Comparison of ENCODE assay signal across 6 cellular contexts in the genomic region with DNA sequence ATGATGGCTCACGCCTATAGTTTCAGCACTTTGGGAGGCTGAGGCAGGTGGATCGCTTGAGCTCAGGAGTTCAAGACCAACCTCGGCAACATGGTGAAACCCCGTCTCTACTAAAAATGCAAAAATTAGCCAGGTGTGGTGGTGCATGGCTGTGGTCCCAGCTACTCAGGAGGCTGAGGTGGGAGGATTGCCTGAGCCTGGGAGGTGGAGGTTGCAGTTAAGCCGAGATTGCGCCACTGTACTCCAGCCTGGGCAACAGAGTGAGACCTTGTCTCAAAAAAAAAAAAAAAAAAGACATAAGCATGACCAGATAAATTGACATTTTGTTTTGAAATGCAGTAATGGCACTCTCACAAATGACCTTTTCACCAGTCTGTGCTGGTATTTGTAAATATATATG.
DNase-seq lines count a peak whose midpoint lies in the region; ATAC-seq and TF ChIP-seq lines count a peak whose summit lies in the region.
"Not testable (repeated sequence)": the region's sequence is repeated elsewhere in the genome, so short reads cannot be mapped to it uniquely, and the experiment has no call there.

No MANE protein-coding gene starts in this region.

- not testable (repeated sequence) for TF ChIP-seq EP300 in suprapubic skin (IDR thresholded peaks at IDR 0.05)

- peaks cover 63% of the 10 kb centered on the region for H3K79me2 ChIP-seq in mammary epithelial cell (ENCODE audit: insufficient read depth, low read length)

- TF ChIP-seq CTCF in Panc1 (IDR thresholded peaks at IDR 0.05); mammary epithelial cell (conservative IDR thresholded peaks at IDR 0.05 in 1 of 2, IDR thresholded peaks at IDR 0.05 in 1 of 2; ENCODE audit: extremely low read depth in 1 of 2, insufficient read depth in 1 of 2, low read depth in 1 of 2, low read length in 2 of 2); esophagus squamous epithelium (IDR thresholded peaks at IDR 0.05); right atrium auricular region (IDR thresholded peaks at IDR 0.05); psoas muscle (IDR thresholded peaks at IDR 0.05); suprapubic skin (IDR thresholded peaks at IDR 0.05): not testable (repeated sequence)

- 95% methylated on average over 6 of the region's 6 CpGs for WGBS in mammary epithelial cell (ENCODE audit: low coverage, missing lambda C conversion rate)
- 50 to 57% methylated on average over 6 of the region's 6 CpGs for WGBS in esophagus squamous epithelium, 2 donors
- WGBS in psoas muscle, 3 donors = 72 to 89% (median 85%) methylated on average over 6 of the region's 6 CpGs
- 86% methylated on average over 6 of the region's 6 CpGs for WGBS in suprapubic skin

- not testable (repeated sequence) for DNase-seq in Panc1 (ENCODE audit: low read depth, low spot score); mammary epithelial cell; esophagus squamous epithelium (lab: John Stamatoyannopoulos, UW); right atrium auricular region (ENCODE audit: low spot score); psoas muscle; suprapubic skin (ENCODE audit: low spot score in 2 of 2)

- ATAC-seq in Panc1, psoas muscle: not testable (repeated sequence)

- not testable (repeated sequence) for H3K36me3 ChIP-seq in Panc1 (ENCODE audit: control insufficient read depth, insufficient read depth, low read length); mammary epithelial cell (ENCODE audit: insufficient read depth, low read length)
- peaks cover 3 to 45% (median 4%) of the 10 kb centered on the region in 3 donors for H3K36me3 ChIP-seq in esophagus squamous epithelium
- peaks cover 56% of the 10 kb centered on the region for H3K36me3 ChIP-seq in right atrium auricular region
- peaks cover 0 to 42% of the 10 kb centered on the region in 2 donors for H3K36me3 ChIP-seq in psoas muscle (ENCODE audit: insufficient read depth in 1 of 2, low read depth in 1 of 2)
- peaks cover 32% of the 10 kb centered on the region for H3K36me3 ChIP-seq in suprapubic skin

- dilution Hi-C loops in mammary epithelial cell (cut with HindIII; ENCODE audit: low sequenced_read_pairs) = loop anchor here (5.0 kb wide), 1 partner anchor 72 kb away; no protein-coding TSS in a partner anchor

- not testable (repeated sequence) for H4K20me1 ChIP-seq in mammary epithelial cell (ENCODE audit: insufficient read depth, low read length)

- CTCF ChIA-PET in Panc1 (lab: Charles Lee) = interaction anchor here (0.7 kb wide), 1 partner anchor 10 kb away, joined by 3 read pairs; no protein-coding TSS in a partner anchor
- CTCF ChIA-PET in mammary epithelial cell (lab: Charles Lee; ENCODE audit: low non-redundant PET) = not testable (repeated sequence)

- not testable (repeated sequence) for H3K4me3 ChIP-seq in Panc1 (ENCODE audit: low read depth in 2 of 2, low read length in 2 of 2); mammary epithelial cell (replicated peaks in 1 of 3; ENCODE audit: insufficient read depth in 1 of 3, low read depth in 2 of 3, low read length in 3 of 3); esophagus squamous epithelium; right atrium auricular region; suprapubic skin
- H3K4me3 ChIP-seq in psoas muscle = peak overlapping the region; percentile 8

- POLR2A ChIA-PET in Panc1 (lab: Charles Lee) = interaction anchor here (0.7 kb wide), 1 partner anchor 18 kb away, joined by 4 read pairs; no protein-coding TSS in a partner anchor

- H3K9ac ChIP-seq in mammary epithelial cell (ENCODE audit: insufficient read depth, low read length) = peak overlapping the region; percentile 62

- BruUV-seq in Panc1 (replicated peaks; lab: Mats Ljungman, UMichigan); mammary epithelial cell (replicated peaks; lab: Mats Ljungman, UMichigan): not testable (repeated sequence)

- not testable (repeated sequence) for H2AFZ ChIP-seq in mammary epithelial cell (ENCODE audit: low read depth, low read length)

- in situ Hi-C loops in Panc1 (cut with HindIII; ENCODE audit: low pct_unique_long_range_greater_than_20kb, low sequenced_read_pairs); mammary epithelial cell (cut with MboI; ENCODE audit: low sequenced_read_pairs in 2 of 2): not testable (repeated sequence)

- H3K27me3 ChIP-seq in Panc1 (ENCODE audit: control insufficient read depth, insufficient read depth, low read length); mammary epithelial cell (ENCODE audit: insufficient read depth, low read length); esophagus squamous epithelium; right atrium auricular region; psoas muscle (ENCODE audit: insufficient read depth in 3 of 3, low read length in 2 of 3); suprapubic skin: not testable (repeated sequence)

- intact Hi-C loops in Panc1 (cut with micrococcal nuclease; ENCODE audit: unreplicated experiment); mammary epithelial cell (cut with micrococcal nuclease); esophagus squamous epithelium (cut with DNase I); psoas muscle (cut with DNase I): not testable (repeated sequence)

- H3K4me1 ChIP-seq in Panc1 (ENCODE audit: control insufficient read depth, insufficient read depth, low read length) (peaks cover 80% of the 10 kb centered on the region), mammary epithelial cell (ENCODE audit: insufficient read depth, low read length) (peaks cover 65% of the 10 kb centered on the region), esophagus squamous epithelium (peaks cover 55 to 100% (median 92%) of the 10 kb centered on the region in 3 donors), right atrium auricular region (peaks cover 0 to 98% of the 10 kb centered on the region in 2 donors), psoas muscle (peaks cover 96% of the 10 kb centered on the region), suprapubic skin (peaks cover 83% of the 10 kb centered on the region)

- TF ChIP-seq POLR2A in esophagus squamous epithelium (IDR thresholded peaks at IDR 0.05); suprapubic skin (IDR thresholded peaks at IDR 0.05): not testable (repeated sequence)

- peak overlapping the region; percentile 86 for H3K27ac ChIP-seq in Panc1 (ENCODE audit: low read length)
- H3K27ac ChIP-seq in mammary epithelial cell (ENCODE audit: insufficient read depth, low read depth, low read length) = peak overlapping the region; percentile 99
- H3K27ac ChIP-seq in esophagus squamous epithelium = peak overlapping the region; percentile 83 to 99 (median 92)
- H3K27ac ChIP-seq in right atrium auricular region = peak overlapping the region; percentile 87 to 88
- H3K27ac ChIP-seq in psoas muscle = peak overlapping the region; percentile 93
- peak overlapping the region; percentile 85 for H3K27ac ChIP-seq in suprapubic skin

- H3K4me2 ChIP-seq in mammary epithelial cell (ENCODE audit: insufficient read depth, low read depth, low read length) = not testable (repeated sequence)

- H3K9me3 ChIP-seq in Panc1 (ENCODE audit: control insufficient read depth, insufficient read depth, low read depth, low read length); mammary epithelial cell (replicated peaks; ENCODE audit: insufficient read depth, low read length); esophagus squamous epithelium; right atrium auricular region; psoas muscle; suprapubic skin: not testable (repeated sequence)
